ENCODE assay signal across 1 cellular context in the genomic region with DNA sequence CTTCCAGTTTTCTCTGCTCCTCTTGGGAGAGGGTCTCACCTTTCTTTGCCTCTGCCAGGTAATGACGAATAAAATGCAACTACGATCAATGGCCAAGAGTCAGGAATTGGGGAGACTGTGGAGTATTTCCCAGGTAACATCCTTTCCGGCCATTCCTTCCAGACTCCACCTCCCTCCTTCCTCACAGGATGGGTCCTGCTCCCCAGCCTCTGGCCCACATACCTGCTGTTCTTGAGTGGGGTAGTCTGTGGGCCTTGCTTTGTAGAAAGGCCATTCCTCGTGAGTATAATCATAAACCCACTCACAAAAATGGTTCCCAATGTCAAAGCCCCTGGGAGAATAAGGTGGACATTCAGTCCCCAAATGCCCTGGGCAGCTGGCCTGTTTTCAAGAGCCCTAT.
TF ChIP-seq lines count a peak whose summit lies in the region.

No MANE protein-coding gene starts in this region.

TF ChIP-seq in HepG2, 621 proteins besides CTCF, POLR2A, EP300 and RAD21:
- TF ChIP-seq PHF8 (CRISPR knock-in tag; IDR thresholded peaks at IDR 0.05) (no peak), POLR2G (IDR thresholded peaks at IDR 0.05; ENCODE audit: low read depth, low read length) (0 out of 2 replicates have a peak, but pooled peaks have one; percentile 31), PAF1 (CRISPR knock-in tag; IDR thresholded peaks at IDR 0.05) (no peak)
